In genomic region chr10:100067466-100067865, GRCh38 we compare ENCODE assay signal across 31 cellular contexts. TPM values are rescaled to one million over a fixed set of nuclear protein-coding genes. Genes with fewer than 3 reads are reported as not detected.
"Had no signal": no experiment of that assay in that cellular context is flagged by ENCODE, and none has a peak within 500 bp of the region (broad histone marks: within the 10 kb centered on the region; RNA-seq: fewer than 3 reads in every experiment).

No MANE protein-coding gene starts in this region.

- ATAC-seq: stimulated activated effector memory CD8-positive, alpha-beta T cell treated with anti-CD3 and anti-CD28 coated beads, Interleukin-12 subunit alpha, Interleukin-12 subunit beta, amount 100 ng/mL, for 72 hours; stimulated activated memory B cell treated with anti-CD40 and anti-IgM and Interleukin-4, amounts not matched to agents 10 μg/mL and 1 μg/mL and 100 μg/mL, for 72 hours; stimulated activated naive B cell treated with anti-CD40 and anti-IgM and Interleukin-4, amounts not matched to agents 10 μg/mL and 1 μg/mL and 100 μg/mL, for 72 hours; stimulated activated naive CD8-positive, alpha-beta T cell treated with anti-CD3 and anti-CD28 coated beads, Interleukin-15, amount 100 ng/mL, for 72 hours; stimulated activated naive CD8-positive, alpha-beta T cell treated with anti-CD3 and anti-CD28 coated beads, Interleukin-15, Interleukin-2, amounts not matched to agents 100 U/mL and 50 U/mL, for 24 hours; upper lobe of right lung had no signal

- H3K36me3 Mint-ChIP-seq: stimulated activated effector memory CD8-positive, alpha-beta T cell treated with anti-CD3 and anti-CD28 coated beads, Interleukin-12 subunit alpha, Interleukin-12 subunit beta, amount 100 ng/mL, for 72 hours; stimulated activated memory B cell treated with anti-CD40 and anti-IgM and Interleukin-4, amounts not matched to agents 10 μg/mL and 1 μg/mL and 100 μg/mL, for 72 hours; stimulated activated naive B cell treated with anti-CD40 and anti-IgM and Interleukin-4, amounts not matched to agents 10 μg/mL and 1 μg/mL and 100 μg/mL, for 72 hours; type B pancreatic cell had no signal

- DNase-seq: stimulated activated CD4-positive, alpha-beta T cell treated with anti-CD3 and anti-CD28 coated beads, Interleukin-2, amount 100 ng/mL, for 48 hours; stimulated activated CD4-positive, alpha-beta T cell treated with anti-CD3 and anti-CD28 coated beads, Interleukin-4, amount 100 ng/mL, for 1 hour; stimulated activated CD4-positive, alpha-beta T cell treated with anti-CD3 and anti-CD28 coated beads, Interleukin-4, amount 100 ng/mL, for 24 hours; stimulated activated CD4-positive, alpha-beta T cell treated with anti-CD3 and anti-CD28 coated beads, Interleukin-4, amount 100 ng/mL, for 4 hours; stimulated activated CD8-positive, alpha-beta memory T cell treated with anti-CD3 and anti-CD28 coated beads, Interleukin-4, amount 100 ng/mL, for 48 hours; stimulated activated naive B cell treated with anti-CD40 and anti-IgM and Interleukin-4, amounts not matched to agents 10 μg/mL and 1 μg/mL and 100 μg/mL, for 72 hours; stimulated activated naive CD4-positive, alpha-beta T cell; stimulated activated naive CD4-positive, alpha-beta T cell treated with Interleukin-2 at 50 U/mL for 16 hours; stimulated activated naive CD8-positive, alpha-beta T cell treated with anti-CD3 and anti-CD28 coated beads, Interleukin-15, amount 100 ng/mL, for 72 hours; stimulated activated naive CD8-positive, alpha-beta T cell treated with anti-CD3 and anti-CD28 coated beads, Interleukin-15, Interleukin-2, amounts not matched to agents 100 U/mL and 50 U/mL, for 24 hours; stomach; substantia nigra; testis; thyroid gland; tibial artery; transverse colon; trophoblast cell; upper lobe of left lung; upper lobe of right lung; uterus had no signal

- H3K9me3 Mint-ChIP-seq: stimulated activated effector memory CD8-positive, alpha-beta T cell treated with anti-CD3 and anti-CD28 coated beads, Interleukin-12 subunit alpha, Interleukin-12 subunit beta, amount 100 ng/mL, for 72 hours; stimulated activated memory B cell treated with anti-CD40 and anti-IgM and Interleukin-4, amounts not matched to agents 10 μg/mL and 1 μg/mL and 100 μg/mL, for 72 hours; stimulated activated naive B cell treated with anti-CD40 and anti-IgM and Interleukin-4, amounts not matched to agents 10 μg/mL and 1 μg/mL and 100 μg/mL, for 72 hours; stimulated activated naive CD8-positive, alpha-beta T cell treated with anti-CD3 and anti-CD28 coated beads, Interleukin-15, amount 100 ng/mL, for 72 hours; stimulated activated naive CD8-positive, alpha-beta T cell treated with anti-CD3 and anti-CD28 coated beads, Interleukin-15, Interleukin-2, amounts not matched to agents 100 ng/mL and 50 ng/mL, for 24 hours; type B pancreatic cell had no signal

- H3K4me3 ChIP-seq: stomach, suprapubic skin, testis, thoracic aorta, thyroid gland, tibial artery, tibial nerve, transverse colon, upper lobe of left lung, upper lobe of right lung, uterus, vagina had no signal

- H3K36me3 ChIP-seq: stomach, suprapubic skin, thoracic aorta, thyroid gland, tibial artery, tibial nerve, transverse colon, upper lobe of left lung, upper lobe of right lung, uterus, vagina had no signal

- H3K4me3 Mint-ChIP-seq: stimulated activated effector memory CD8-positive, alpha-beta T cell treated with anti-CD3 and anti-CD28 coated beads, Interleukin-12 subunit alpha, Interleukin-12 subunit beta, amount 100 ng/mL, for 72 hours; stimulated activated memory B cell treated with anti-CD40 and anti-IgM and Interleukin-4, amounts not matched to agents 10 μg/mL and 1 μg/mL and 100 μg/mL, for 72 hours; stimulated activated naive B cell treated with anti-CD40 and anti-IgM and Interleukin-4, amounts not matched to agents 10 μg/mL and 1 μg/mL and 100 μg/mL, for 72 hours; stimulated activated naive CD8-positive, alpha-beta T cell treated with anti-CD3 and anti-CD28 coated beads, Interleukin-15, amount 100 ng/mL, for 72 hours; stimulated activated naive CD8-positive, alpha-beta T cell treated with anti-CD3 and anti-CD28 coated beads, Interleukin-15, Interleukin-2, amounts not matched to agents 100 ng/mL and 50 ng/mL, for 24 hours; type B pancreatic cell had no signal

- H3K27me3 ChIP-seq: testis, tibial nerve, transverse colon, upper lobe of left lung, uterus, vagina had no signal

- H3K4me1 ChIP-seq: stomach, suprapubic skin, testis, thyroid gland, tibial artery, transverse colon, upper lobe of left lung, upper lobe of right lung, uterus, vagina had no signal

- H3K4me1 Mint-ChIP-seq: stimulated activated effector memory CD8-positive, alpha-beta T cell treated with anti-CD3 and anti-CD28 coated beads, Interleukin-12 subunit alpha, Interleukin-12 subunit beta, amount 100 ng/mL, for 72 hours; stimulated activated memory B cell treated with anti-CD40 and anti-IgM and Interleukin-4, amounts not matched to agents 10 μg/mL and 1 μg/mL and 100 μg/mL, for 72 hours; stimulated activated naive B cell treated with anti-CD40 and anti-IgM and Interleukin-4, amounts not matched to agents 10 μg/mL and 1 μg/mL and 100 μg/mL, for 72 hours; stimulated activated naive CD8-positive, alpha-beta T cell treated with anti-CD3 and anti-CD28 coated beads, Interleukin-15, amount 100 ng/mL, for 72 hours had no signal

- H3K9me3 ChIP-seq: stomach, suprapubic skin, testis, thoracic aorta, thyroid gland, tibial artery, tibial nerve, transverse colon, upper lobe of left lung, upper lobe of right lung, uterus, vagina had no signal

- H3K27ac ChIP-seq: stomach, suprapubic skin, testis, thoracic aorta, thyroid gland, tibial artery, tibial nerve, transverse colon, upper lobe of left lung, upper lobe of right lung, uterus, vagina had no signal

- H3K27ac Mint-ChIP-seq: stimulated activated effector memory CD8-positive, alpha-beta T cell treated with anti-CD3 and anti-CD28 coated beads, Interleukin-12 subunit alpha, Interleukin-12 subunit beta, amount 100 ng/mL, for 72 hours; stimulated activated memory B cell treated with anti-CD40 and anti-IgM and Interleukin-4, amounts not matched to agents 10 μg/mL and 1 μg/mL and 100 μg/mL, for 72 hours; stimulated activated naive B cell treated with anti-CD40 and anti-IgM and Interleukin-4, amounts not matched to agents 10 μg/mL and 1 μg/mL and 100 μg/mL, for 72 hours; stimulated activated naive CD8-positive, alpha-beta T cell treated with anti-CD3 and anti-CD28 coated beads, Interleukin-15, amount 100 ng/mL, for 72 hours; stimulated activated naive CD8-positive, alpha-beta T cell treated with anti-CD3 and anti-CD28 coated beads, Interleukin-15, Interleukin-2, amounts not matched to agents 100 ng/mL and 50 ng/mL, for 24 hours; type B pancreatic cell had no signal

RNA-seq across cellular contexts. Expression of gene CPN1, which starts 14.2 kb away (rescaled TPM):
- total RNA-seq: stomach, subcutaneous adipose tissue, suprapubic skin, temporal lobe, thoracic aorta, thyroid gland, tibial nerve, transverse colon, upper lobe of left lung, upper lobe of right lung, ureter, uterus, vagina had no signal
- polyA plus RNA-seq: stomach had no signal
